In the genomic region with DNA sequence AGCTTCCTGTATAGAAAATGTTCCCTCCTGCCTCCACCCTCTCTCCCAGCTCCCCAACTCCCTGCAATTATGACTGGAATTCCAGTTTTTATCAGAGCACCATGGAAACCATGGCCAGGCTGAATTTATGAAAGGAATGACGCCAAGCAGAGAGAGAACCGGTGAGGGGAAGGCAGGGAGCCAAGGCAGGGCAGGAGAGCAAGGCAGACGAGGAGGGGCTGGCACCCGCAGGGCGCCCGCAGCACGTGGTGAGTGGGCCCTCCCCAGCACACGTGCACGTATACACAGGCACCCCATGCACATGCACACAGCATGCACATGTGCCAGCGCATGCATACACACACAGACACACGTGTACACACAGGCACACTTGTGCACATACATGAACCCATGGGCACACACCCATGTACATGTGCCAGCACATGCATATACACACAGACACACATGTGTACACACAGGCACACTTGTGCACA, we compare ENCODE assay signal across 11 cellular contexts. TPM values are rescaled to one million over a fixed set of nuclear protein-coding genes. Genes with fewer than 3 reads are reported as not detected.
DNase-seq lines count a peak whose midpoint lies in the region; ATAC-seq, FAIRE-seq and TF ChIP-seq lines count a peak whose summit lies in the region.
"Had no signal": no experiment of that assay in that cellular context is flagged by ENCODE, and none has a peak within 500 bp of the region (broad histone marks: within the 10 kb centered on the region; RNA-seq: fewer than 3 reads in every experiment).

No MANE protein-coding gene starts in this region.

- H3K4me1 Mint-ChIP-seq in WTC11 = 0 out of 2 replicates have a peak, but pooled peaks cover 2% of the 10 kb centered on the region

- H3K27me3 Mint-ChIP-seq in WTC11 (ENCODE audit: low read depth) = no peaks in the 10 kb centered on the region

- peaks cover 0 to 24% (median 19%) of the 10 kb centered on the region in 6 donors for H3K4me1 ChIP-seq in spleen

- H3K4me3 ChIP-seq in spleen = no peak overlapping the region
- H3K4me3 ChIP-seq: HAP-1, vagina had no signal

- H3K9me3 Mint-ChIP-seq in WTC11 = no peaks in the 10 kb centered on the region

- WGBS in spleen, 5 donors = 73 to 89% (median 84%) methylated on average over 7 to 11 of the region's 11 CpGs

- FAIRE-seq in H54 (lab: Jason Lieb, UNC) = no peak

- H3K27ac ChIP-seq in spleen = no peak overlapping the region
- H3K27ac ChIP-seq: vagina had no signal

- POLR2A ChIA-PET in WTC11 (lab: Charles Lee) = no interaction called here

- H3K9me3 ChIP-seq in spleen = no peaks in the 10 kb centered on the region
- H3K9me3 ChIP-seq: HAP-1, vagina had no signal

- DNase-seq in H54 (ENCODE audit: insufficient read length, low spot score) (peak; percentile 47), WTC11 (ENCODE audit: low spot score) (no peak), iPS-NIHi11 (ENCODE audit: low spot score) (peak; percentile 31), spleen (peak; percentile 65), iPS-NIHi7 (ENCODE audit: extremely low spot score) (no peak), germinal center (ENCODE audit: low spot score) (no peak)
- no peak for DNase-seq in effector CD4-positive, alpha-beta T cell
- DNase-seq: activated naive CD4-positive, alpha-beta T cell treated with anti-CD3 and anti-CD28 coated beads, Interleukin-2, amount 50 U/mL, for 16 hours; NCI-H187 had no signal

- TF ChIP-seq CTCF in WTC11 (IDR thresholded peaks at IDR 0.05) (no peak), spleen (IDR thresholded peaks at IDR 0.05 in 8 of 11, conservative IDR thresholded peaks at IDR 0.05 in 3 of 11) (no peak)

- ATAC-seq in WTC11 = no peak

- no peaks in the 10 kb centered on the region for H3K36me3 Mint-ChIP-seq in WTC11

- H3K27me3 ChIP-seq in spleen (replicated peaks in 1 of 7) = peaks cover 0 to 54% (median 10%) of the 10 kb centered on the region in 7 donors
- H3K27me3 ChIP-seq: vagina had no signal

- H3K27ac Mint-ChIP-seq in WTC11 = peak overlapping the region; percentile 57

- no peak overlapping the region for H3K4me3 Mint-ChIP-seq in WTC11

- CTCF ChIA-PET in WTC11 (lab: Charles Lee) = interaction anchor here (1.2 to 1.7 kb wide), 3 partner anchors 14 to 61 kb away, joined by 4 to 6 read pairs (median 5); no protein-coding TSS in a partner anchor

- intact Hi-C loops in spleen (cut with DNase I; ENCODE audit: low total_unique reads) = no loop called here

- no peaks in the 10 kb centered on the region for H3K36me3 ChIP-seq in spleen
- H3K36me3 ChIP-seq: HAP-1, vagina had no signal

- TF ChIP-seq POLR2A in H54 (IDR thresholded peaks at IDR 0.05; ENCODE audit: low read depth, low read length) = no peak
- TF ChIP-seq POLR2A in spleen (IDR thresholded peaks at IDR 0.05) = no peak

TF ChIP-seq in WTC11, 78 proteins besides CTCF, POLR2A, EP300 and RAD21:
- no peak for TF ChIP-seq ZNF232 (CRISPR knock-in tag; IDR thresholded peaks at IDR 0.05)
- TF ChIP-seq TP53 (CRISPR knock-in tag; IDR thresholded peaks at IDR 0.05) = no peak

RNA-seq across cellular contexts. Expression of gene MRGBP, which starts 27.4 kb away (rescaled TPM):
- 20.0 to 20.8 TPM (median 20.2 TPM) in 3 replicates for total RNA-seq in WTC11 (2021)
- 10 to 100 TPM in 4 of 7 donors, 1 to 10 TPM in 3; 8.5 to 15.7 (median 12.0) TPM for total RNA-seq in spleen
- 10 to 100 TPM; 10.6 to 13.1 (median 12.6) TPM for polyA plus RNA-seq in spleen

RNA-seq across cellular contexts. Expression of gene OGFR, which starts 35.8 kb away (rescaled TPM):
- total RNA-seq in WTC11 (2021) (32.5 to 43.3 TPM (median 33.8 TPM) in 3 replicates), spleen (10 to 100 TPM; 69.8 to 91.0 (median 78.2) TPM)
- 100 to 1,000 TPM in 1 of 3 donors, 10 to 100 TPM in 2; 46.0 to 127 (median 66.9) TPM for polyA plus RNA-seq in spleen

RNA-seq across cellular contexts. Expression of gene COL9A3, which starts 48.0 kb away (rescaled TPM):
- total RNA-seq in WTC11 (2021) (115 to 136 TPM (median 123 TPM) in 3 replicates), spleen (10 to 100 TPM in 3 of 7 donors, 1 to 10 TPM in 4; 1.2 to 16.7 (median 6.8) TPM)
- 10 to 100 TPM; 10.9 to 14.7 (median 13.1) TPM for polyA plus RNA-seq in spleen

Comparison
In these comparisons a context has a peak if more than half of its experiments do, and no peak if none do; other contexts are left out.
1. DNase-seq: peak in H54 (single experiment), iPS-NIHi11 (single experiment) and spleen (single experiment); none in WTC11 (single experiment), effector CD4-positive, alpha-beta T cell (single experiment), iPS-NIHi7 (single experiment) and germinal center (single experiment).